Comparison of ENCODE assay signal across 8 cellular contexts in genomic region chr4:36256398-36256828, GRCh38. TPM values are rescaled to one million over a fixed set of nuclear protein-coding genes. Genes with fewer than 3 reads are reported as not detected.
DNase-seq lines count a peak whose midpoint lies in the region; ATAC-seq and TF ChIP-seq lines count a peak whose summit lies in the region.

No MANE protein-coding gene starts in this region.

- no peaks in the 10 kb centered on the region for H3K27me3 ChIP-seq in BLaER1 treated with 17β-estradiol and CSF1 and Interleukin-3, amounts not matched to agents 10 nM and 100 nM

- H3K4me1 ChIP-seq in BLaER1 treated with 17β-estradiol and CSF1 and Interleukin-3, amounts not matched to agents 10 nM and 100 nM: peaks cover 57 to 72% (median 60%) of the 10 kb centered on the region in 10 experiments

- peak overlapping the region; percentile 11 to 59 (median 48); a peak in 19 of 20 replicates for H3K4me3 ChIP-seq in BLaER1 treated with 17β-estradiol and CSF1 and Interleukin-3, amounts not matched to agents 10 nM and 100 nM

- no peak for TF ChIP-seq CTCF in brain (conservative IDR thresholded peaks at IDR 0.05)

- H3K36me3 ChIP-seq in BLaER1 treated with 17β-estradiol and CSF1 and Interleukin-3, amounts not matched to agents 10 nM and 100 nM: peaks cover 0 to 7% (median 0%) of the 10 kb centered on the region in 11 experiments; a peak in 2 of 22 replicates

- peak overlapping the region; percentile 72 to 93 (median 83) for H3K4me2 ChIP-seq in BLaER1 treated with 17β-estradiol and CSF1 and Interleukin-3, amounts not matched to agents 10 nM and 100 nM

- H3K4me1 Mint-ChIP-seq in brain: peaks cover 31% of the 10 kb centered on the region

- peaks cover 0 to 21% (median 12%) of the 10 kb centered on the region in 11 experiments; a peak in 16 of 22 replicates for H3K9me3 ChIP-seq in BLaER1 treated with 17β-estradiol and CSF1 and Interleukin-3, amounts not matched to agents 10 nM and 100 nM (replicated peaks in 1 of 11)

- peaks cover 0 to 2% (median 0%) of the 10 kb centered on the region in 5 experiments for H3K9me3 Mint-ChIP-seq in brain

- peak overlapping the region; percentile 90 to 100 (median 98) for H3K27ac ChIP-seq in BLaER1 treated with 17β-estradiol and CSF1 and Interleukin-3, amounts not matched to agents 10 nM and 100 nM

- DNase-seq in AML-193 (lab: John Stamatoyannopoulos, UW): no peak
- DNase-seq in 8988T: no peak
- no peak for DNase-seq in AG08396 (ENCODE audit: low spot score)
- no peak for DNase-seq in stimulated activated CD4-positive, alpha-beta T cell treated with anti-CD3 and anti-CD28 coated beads, Interleukin-15, amount 100 ng/mL, for 24 hours

- H3K27ac Mint-ChIP-seq in brain: peak overlapping the region; percentile 9 to 97 (median 83)

- peak overlapping the region in 4 of 5 experiments; percentile 35 to 87 (median 66) for H3K4me3 Mint-ChIP-seq in brain

- H3K9ac ChIP-seq in BLaER1 treated with 17β-estradiol and CSF1 and Interleukin-3, amounts not matched to agents 10 nM and 100 nM: peak overlapping the region; percentile 82 to 94 (median 86)

- no peaks in the 10 kb centered on the region for H3K36me3 Mint-ChIP-seq in brain

- H4K20me1 ChIP-seq in BLaER1 treated with 17β-estradiol and CSF1 and Interleukin-3, amounts not matched to agents 10 nM and 100 nM: no peaks in the 10 kb centered on the region

- H3K27me3 Mint-ChIP-seq in brain: peaks cover 4% of the 10 kb centered on the region

- ATAC-seq in GM19372 (IDR thresholded peaks at IDR 0.05; ENCODE audit: low read depth, unreplicated experiment) (peak; percentile 33), HG03280 (IDR thresholded peaks at IDR 0.05; ENCODE audit: unreplicated experiment) (peak; percentile 46)

RNA-seq across cellular contexts. Expression of gene ARAP2, which starts 12.1 kb away (rescaled TPM):
- polyA plus RNA-seq in brain (ENCODE audit: insufficient read depth, low read depth, low replicate concordance): 2.2 TPM

RNA-seq across cellular contexts. Expression of gene DTHD1, which starts 25.0 kb away (rescaled TPM):
- polyA plus RNA-seq in brain (ENCODE audit: insufficient read depth, low read depth, low replicate concordance): 0.12 TPM
